1 cellular context compared by ENCODE assay signal in genomic region chr4:1797298-1797860, GRCh38.
TF ChIP-seq lines count a peak whose summit lies in the region.

No MANE protein-coding gene starts in this region.

TF ChIP-seq in HepG2, 621 proteins besides CTCF, POLR2A, EP300 and RAD21 (continues in another document):
- 0 out of 2 replicates have a peak, but pooled peaks have one; percentile 4 for TF ChIP-seq ETV5 (CRISPR knock-in tag; IDR thresholded peaks at IDR 0.05; ENCODE audit: borderline replicate concordance)
- no peak for TF ChIP-seq ZBTB38 (CRISPR knock-in tag; IDR thresholded peaks at IDR 0.05)
- TF ChIP-seq KLF12 (CRISPR knock-in tag; IDR thresholded peaks at IDR 0.05; ENCODE audit: borderline replicate concordance): no peak
- TF ChIP-seq RBAK (CRISPR knock-in tag; IDR thresholded peaks at IDR 0.05): no peak
- TF ChIP-seq TSC22D2 (CRISPR knock-in tag; IDR thresholded peaks at IDR 0.05; ENCODE audit: borderline replicate concordance): no peak
- no peak for TF ChIP-seq ZNF576 (CRISPR knock-in tag; IDR thresholded peaks at IDR 0.05)
- peak; percentile 7 for TF ChIP-seq HNRNPH1 (optimal IDR thresholded peaks at IDR 0.05; ENCODE audit: low read depth, low read length)
- TF ChIP-seq HDAC2 (CRISPR knock-in tag; IDR thresholded peaks at IDR 0.05): no peak
- TF ChIP-seq ZNF597 (CRISPR knock-in tag; IDR thresholded peaks at IDR 0.05): no peak
- TF ChIP-seq MLXIP (CRISPR knock-in tag; IDR thresholded peaks at IDR 0.05; ENCODE audit: borderline replicate concordance): no peak
- no peak for TF ChIP-seq PRPF4 (IDR thresholded peaks at IDR 0.05; ENCODE audit: low read depth, low read length, poor library complexity, severe bottlenecking)
- TF ChIP-seq ZNF33B (CRISPR knock-in tag; IDR thresholded peaks at IDR 0.05): no peak
- TF ChIP-seq ZNF136 (CRISPR knock-in tag; IDR thresholded peaks at IDR 0.05; ENCODE audit: low read depth): no peak
- peak; percentile 19 for TF ChIP-seq AGO1 (IDR thresholded peaks at IDR 0.05; ENCODE audit: low read depth, low read length, poor library complexity, severe bottlenecking)
- no peak for TF ChIP-seq XRCC5 (optimal IDR thresholded peaks at IDR 0.05; ENCODE audit: low read length)
- TF ChIP-seq POGK (CRISPR knock-in tag; conservative IDR thresholded peaks at IDR 0.05): no peak
- TF ChIP-seq IRX3 (CRISPR knock-in tag; IDR thresholded peaks at IDR 0.05; ENCODE audit: borderline replicate concordance, low read depth): no peak
- TF ChIP-seq ERF (CRISPR knock-in tag; IDR thresholded peaks at IDR 0.05): no peak
- TF ChIP-seq SRSF4 (IDR thresholded peaks at IDR 0.05; ENCODE audit: low read depth, low read length, poor library complexity, severe bottlenecking): no peak
- TF ChIP-seq POLR2G (IDR thresholded peaks at IDR 0.05; ENCODE audit: low read depth, low read length): no peak
- 0 out of 2 replicates have a peak, but pooled peaks have one; percentile 42 for TF ChIP-seq RNF219 (CRISPR knock-in tag; IDR thresholded peaks at IDR 0.05)
- TF ChIP-seq ZNF660 (CRISPR knock-in tag; IDR thresholded peaks at IDR 0.05; ENCODE audit: borderline replicate concordance, low read depth): no peak
- no peak for TF ChIP-seq MXD4 (CRISPR knock-in tag; IDR thresholded peaks at IDR 0.05)
- TF ChIP-seq EED (CRISPR knock-in tag; IDR thresholded peaks at IDR 0.05): no peak
- no peak for TF ChIP-seq KMT2A (CRISPR knock-in tag; IDR thresholded peaks at IDR 0.05)
- TF ChIP-seq BRF2 (CRISPR knock-in tag; IDR thresholded peaks at IDR 0.05): no peak
- TF ChIP-seq ZNF878 (CRISPR knock-in tag; IDR thresholded peaks at IDR 0.05): no peak
- TF ChIP-seq RAD51 (IDR thresholded peaks at IDR 0.05; ENCODE audit: borderline replicate concordance): no peak
- no peak for TF ChIP-seq WIZ (CRISPR knock-in tag; IDR thresholded peaks at IDR 0.05)
- TF ChIP-seq ZSCAN30 (CRISPR knock-in tag; IDR thresholded peaks at IDR 0.05): 0 out of 2 replicates have a peak, but pooled peaks have one; percentile 23
- TF ChIP-seq GATAD1 (CRISPR knock-in tag; IDR thresholded peaks at IDR 0.05): 0 out of 2 replicates have a peak, but pooled peaks have one; percentile 7
- no peak for TF ChIP-seq PRMT3 (CRISPR knock-in tag; IDR thresholded peaks at IDR 0.05; ENCODE audit: borderline replicate concordance, low read depth)
- TF ChIP-seq ZNF749 (CRISPR knock-in tag; IDR thresholded peaks at IDR 0.05; ENCODE audit: borderline replicate concordance): no peak
- no peak for TF ChIP-seq ATF4 (CRISPR knock-in tag; IDR thresholded peaks at IDR 0.05)
- 0 out of 2 replicates have a peak, but pooled peaks have one; percentile 14 for TF ChIP-seq GFI1 (CRISPR knock-in tag; IDR thresholded peaks at IDR 0.05; ENCODE audit: borderline replicate concordance)
- TF ChIP-seq SKI (IDR thresholded peaks at IDR 0.05; ENCODE audit: partially characterized antibody): no peak
- TF ChIP-seq U2AF1 (optimal IDR thresholded peaks at IDR 0.05; ENCODE audit: low read depth, low read length): peak; percentile 14
- no peak for TF ChIP-seq E2F5 (CRISPR knock-in tag; conservative IDR thresholded peaks at IDR 0.05)
- no peak for TF ChIP-seq ZNF263 (CRISPR knock-in tag; IDR thresholded peaks at IDR 0.05)
- TF ChIP-seq ZNF318 (CRISPR knock-in tag; IDR thresholded peaks at IDR 0.05): no peak
- TF ChIP-seq ZNF441 (CRISPR knock-in tag; IDR thresholded peaks at IDR 0.05; ENCODE audit: borderline replicate concordance): no peak
- 0 out of 2 replicates have a peak, but pooled peaks have one; percentile 24 for TF ChIP-seq ZNF891 (CRISPR knock-in tag; IDR thresholded peaks at IDR 0.05)
- TF ChIP-seq IRF2 (CRISPR knock-in tag; IDR thresholded peaks at IDR 0.05): no peak
- no peak for TF ChIP-seq SMAD9 (CRISPR knock-in tag; IDR thresholded peaks at IDR 0.05)
